Comparison of ENCODE assay signal across 10 cellular contexts in genomic region chr1:149962736-149963135, GRCh38. TPM values are rescaled to one million over a fixed set of nuclear protein-coding genes. Genes with fewer than 3 reads are reported as not detected.
DNase-seq lines count a peak whose midpoint lies in the region; ATAC-seq and TF ChIP-seq lines count a peak whose summit lies in the region.
"Had no signal": no experiment of that assay in that cellular context is flagged by ENCODE, and none has a peak within 500 bp of the region (broad histone marks: within the 10 kb centered on the region; RNA-seq: fewer than 3 reads in every experiment).

No MANE protein-coding gene starts in this region.

- TF ChIP-seq POLR2A in transverse colon (IDR thresholded peaks at IDR 0.05), result no peak

- H3K4me1 Mint-ChIP-seq in MCF 10A (ENCODE audit: insufficient read depth, unreplicated experiment) (peaks cover 22% of the 10 kb centered on the region), brain (no peaks in the 10 kb centered on the region)

- H3K79me2 ChIP-seq in mammary epithelial cell (ENCODE audit: insufficient read depth, low read length), result no peaks in the 10 kb centered on the region

- H3K27ac ChIP-seq in mammary epithelial cell (ENCODE audit: insufficient read depth, low read depth, low read length) (no peak overlapping the region), mesodermal cell (ENCODE audit: low read depth, low read length, severe bottlenecking) (peak overlapping the region; percentile 53), transverse colon (peak overlapping the region; percentile 29 to 60 (median 46))
- H3K27ac ChIP-seq: WERI-Rb-1 had no signal

- H3K27me3 Mint-ChIP-seq in MCF 10A (ENCODE audit: insufficient read depth, unreplicated experiment) (no peaks in the 10 kb centered on the region), brain (peaks cover 5% of the 10 kb centered on the region)

- H3K4me1 ChIP-seq in mammary epithelial cell (ENCODE audit: insufficient read depth, low read length), result no peaks in the 10 kb centered on the region
- no peaks in the 10 kb centered on the region for H3K4me1 ChIP-seq in mesodermal cell (ENCODE audit: control insufficient read depth, insufficient read depth, low read length, poor library complexity, severe bottlenecking)
- H3K4me1 ChIP-seq in transverse colon, result peaks cover 0 to 15% (median 0%) of the 10 kb centered on the region in 4 donors

- DNase-seq in MCF 10A (ENCODE audit: unreplicated experiment) (no peak), mammary epithelial cell (no peak), transverse colon (no peak), EL (no peak)

- peaks cover 85% of the 10 kb centered on the region for H3K36me3 Mint-ChIP-seq in MCF 10A (ENCODE audit: insufficient read depth, unreplicated experiment)
- peaks cover 71% of the 10 kb centered on the region for H3K36me3 Mint-ChIP-seq in brain

- H4K20me1 ChIP-seq in mammary epithelial cell (ENCODE audit: insufficient read depth, low read length), result no peaks in the 10 kb centered on the region

- in situ Hi-C loops in mammary epithelial cell (cut with MboI; ENCODE audit: low sequenced_read_pairs in 2 of 2), result loop anchor here (5.0 to 25.0 kb wide), 4 partner anchors 85 to 225 kb away; no protein-coding TSS in a partner anchor
- in situ Hi-C loops in transverse colon (cut with MboI; ENCODE audit: low pct_ligation_motif_present in 1 of 4, low pct_unique_long_range_greater_than_20kb in 1 of 4, low sequenced_read_pairs in 3 of 4), result loop anchor here (5.0 to 25.0 kb wide), 5 partner anchors 82 to 225 kb away; no protein-coding TSS in a partner anchor

- dilution Hi-C loops in mammary epithelial cell (cut with HindIII; ENCODE audit: low sequenced_read_pairs), result loop anchor here (5.0 kb wide), 1 partner anchor 35 kb away; no protein-coding TSS in a partner anchor

- TF ChIP-seq EP300 in transverse colon (IDR thresholded peaks at IDR 0.05; ENCODE audit: low read depth), result no peak

- intact Hi-C loops in MCF 10A (cut with micrococcal nuclease) (loop anchor here (1.0 to 2.0 kb wide), 6 partner anchors 47 to 225 kb away; partner anchors contain the start of gene VPS45), mammary epithelial cell (cut with micrococcal nuclease) (loop anchor here (1.0 to 5.0 kb wide), 6 partner anchors 48 to 224 kb away; partner anchors contain the start of genes OTUD7B and VPS45), transverse colon (cut with DNase I; ENCODE audit: low total_unique reads) (loop anchor here (2.0 to 5.0 kb wide), 3 partner anchors 48 to 225 kb away; partner anchors contain the start of gene OTUD7B)

- CTCF ChIA-PET in MCF 10A (lab: Yijun Ruan, JAX), result interaction anchor here (0.6 to 5.0 kb wide), 51 partner anchors 8 to 283 kb away, joined by 3 to 103 read pairs (median 6); partner anchors contain the start of genes OTUD7B and VPS45
- CTCF ChIA-PET in mammary epithelial cell (lab: Charles Lee; ENCODE audit: low non-redundant PET), result interaction anchor here (0.5 to 1.1 kb wide), 4 partner anchors 24 to 228 kb away, joined by 4 to 11 read pairs (median 6); no protein-coding TSS in a partner anchor

- H2AFZ ChIP-seq in mammary epithelial cell (ENCODE audit: low read depth, low read length), result no peak overlapping the region

- 51% methylated on average over 2 of the region's 2 CpGs for WGBS in mammary epithelial cell (ENCODE audit: low coverage, missing lambda C conversion rate)
- 94 to 100% methylated on average over 1 to 2 of the region's 2 CpGs for WGBS in mesodermal cell (ENCODE audit: insufficient coverage in 2 of 2), 2 experiments
- WGBS in transverse colon (ENCODE audit: low coverage in 1 of 2), 2 donors, result 63 to 100% methylated on average over 1 to 2 of the region's 2 CpGs

- H3K9me3 Mint-ChIP-seq in MCF 10A (ENCODE audit: unreplicated experiment) (no peaks in the 10 kb centered on the region), brain (peaks cover 7 to 17% (median 14%) of the 10 kb centered on the region in 5 experiments)

- POLR2A ChIA-PET in MCF 10A (lab: Yijun Ruan, JAX), result interaction anchor here (1.0 to 3.2 kb wide), 13 partner anchors 22 to 273 kb away, joined by 3 to 41 read pairs (median 5); partner anchors contain the start of genes ANP32E, OTUD7B, SF3B4 and VPS45

- ATAC-seq in activated CD4-positive, CD25-positive, alpha-beta regulatory T cell treated with anti-CD3 and anti-CD28 coated beads, Interleukin-2, amount 50 U/mL, for 24 hours, result no peak
- no peak for ATAC-seq in GM19455 (IDR thresholded peaks at IDR 0.05; ENCODE audit: unreplicated experiment)

- H3K36me3 ChIP-seq in mammary epithelial cell (ENCODE audit: insufficient read depth, low read length), result peaks cover 28% of the 10 kb centered on the region
- H3K36me3 ChIP-seq in mesodermal cell (ENCODE audit: control insufficient read depth, insufficient read depth, low read length), result peaks cover 90% of the 10 kb centered on the region
- H3K36me3 ChIP-seq in transverse colon, result peaks cover 0 to 47% (median 21%) of the 10 kb centered on the region in 4 donors

- TF ChIP-seq CTCF in MCF 10A (IDR thresholded peaks at IDR 0.05; ENCODE audit: unreplicated experiment) (no peak), mammary epithelial cell (conservative IDR thresholded peaks at IDR 0.05 in 1 of 2, IDR thresholded peaks at IDR 0.05 in 1 of 2; ENCODE audit: extremely low read depth in 1 of 2, insufficient read depth in 1 of 2, low read depth in 1 of 2, low read length in 2 of 2) (no peak), brain (conservative IDR thresholded peaks at IDR 0.05) (no peak), transverse colon (IDR thresholded peaks at IDR 0.05) (no peak)

- H3K9me3 ChIP-seq in mammary epithelial cell (replicated peaks; ENCODE audit: insufficient read depth, low read length), result no peaks in the 10 kb centered on the region
- no peaks in the 10 kb centered on the region for H3K9me3 ChIP-seq in mesodermal cell (ENCODE audit: control insufficient read depth, low read length)
- no peaks in the 10 kb centered on the region for H3K9me3 ChIP-seq in transverse colon
- H3K9me3 ChIP-seq: testis had no signal

- H3K4me2 ChIP-seq in mammary epithelial cell (ENCODE audit: insufficient read depth, low read depth, low read length), result no peak overlapping the region

- H3K27ac Mint-ChIP-seq in MCF 10A (ENCODE audit: low read depth, unreplicated experiment) (peak overlapping the region; percentile 46), brain (peak overlapping the region in 3 of 5 experiments; percentile 40 to 69 (median 64))

- H3K4me3 Mint-ChIP-seq in MCF 10A (ENCODE audit: unreplicated experiment) (no peak overlapping the region), brain (no peak overlapping the region)

- no peak overlapping the region for H3K4me3 ChIP-seq in mammary epithelial cell (replicated peaks in 1 of 3; ENCODE audit: insufficient read depth in 1 of 3, low read depth in 2 of 3, low read length in 3 of 3)
- no peak overlapping the region for H3K4me3 ChIP-seq in mesodermal cell (ENCODE audit: extremely low read depth, insufficient read depth, low read length, poor library complexity, severe bottlenecking)
- H3K4me3 ChIP-seq in transverse colon, result no peak overlapping the region
- H3K4me3 ChIP-seq: testis had no signal

- BruUV-seq in MCF 10A (replicated peaks; lab: Mats Ljungman, UMichigan) (no TSS peak), mammary epithelial cell (replicated peaks; lab: Mats Ljungman, UMichigan) (no TSS peak)

- H3K9ac ChIP-seq in mammary epithelial cell (ENCODE audit: insufficient read depth, low read length), result no peak overlapping the region

- H3K27me3 ChIP-seq in mammary epithelial cell (ENCODE audit: insufficient read depth, low read length), result no peaks in the 10 kb centered on the region
- H3K27me3 ChIP-seq in transverse colon, result no peaks in the 10 kb centered on the region
- H3K27me3 ChIP-seq: testis had no signal

RNA-seq across cellular contexts. Expression of gene MTMR11, which starts 26.1 kb away (rescaled TPM):
- 23.8 and 33.5 TPM in 2 replicates for total RNA-seq in MCF 10A (2022)
- 10 to 100 TPM in 1 of 2 donors, 1 to 10 TPM in 1; 7.3 to 14.4 TPM for total RNA-seq in mammary epithelial cell
- 8.7 TPM for polyA plus RNA-seq in mammary epithelial cell
- polyA minus RNA-seq in mammary epithelial cell, result 15.2 TPM
- polyA plus RNA-seq in brain (ENCODE audit: insufficient read depth, low read depth, low replicate concordance), result 2.5 TPM
- 13.1 TPM for polyA plus RNA-seq in mesodermal cell (2013, experiment 1 of 2)
- polyA plus RNA-seq in mesodermal cell (2013, experiment 2 of 2), result 12.6 TPM
- 100 to 1,000 TPM; 284 to 483 (median 296) TPM for total RNA-seq in transverse colon

RNA-seq across cellular contexts. Expression of gene SF3B4, which starts 35.1 kb away (rescaled TPM):
- total RNA-seq in MCF 10A (2022), result 79.2 and 99.2 TPM in 2 replicates
- 10 to 100 TPM; 14.2 to 68.8 TPM for total RNA-seq in mammary epithelial cell
- polyA plus RNA-seq in mammary epithelial cell, result 29.5 TPM
- 86.0 TPM for polyA minus RNA-seq in mammary epithelial cell
- polyA plus RNA-seq in brain (ENCODE audit: insufficient read depth, low read depth, low replicate concordance), result 109 TPM
- polyA plus RNA-seq in mesodermal cell (2013, experiment 1 of 2), result 60.7 TPM
- 58.0 TPM for polyA plus RNA-seq in mesodermal cell (2013, experiment 2 of 2)
- total RNA-seq in transverse colon, result 10 to 100 TPM; 32.4 to 78.6 (median 46.2) TPM

RNA-seq across cellular contexts. Expression of gene SV2A, which starts 45.1 kb away (rescaled TPM):
- total RNA-seq in MCF 10A (2022), result 0.12 TPM in 1 of 2 replicates, not detected in the other
- total RNA-seq in mammary epithelial cell, result 1 to 10 TPM; 3.4 to 4.0 TPM
- polyA plus RNA-seq in mammary epithelial cell, result 1.00 TPM
- not detected for polyA minus RNA-seq in mammary epithelial cell
- 112 TPM for polyA plus RNA-seq in brain (ENCODE audit: insufficient read depth, low read depth, low replicate concordance)
- 53.0 TPM for polyA plus RNA-seq in mesodermal cell (2013, experiment 1 of 2)
- polyA plus RNA-seq in mesodermal cell (2013, experiment 2 of 2), result 42.6 TPM
- total RNA-seq in transverse colon, result 1 to 10 TPM in 3 of 4 donors, under 1 TPM in 1; 0.40 to 2.5 (median 1.5) TPM

RNA-seq across cellular contexts. Expression of gene OTUD7B, which starts 47.8 kb away (rescaled TPM):
- total RNA-seq in MCF 10A (2022) (44.3 and 47.4 TPM in 2 replicates), mammary epithelial cell (10 to 100 TPM; 14.3 to 21.6 TPM), transverse colon (10 to 100 TPM; 11.3 to 26.8 (median 25.5) TPM)
- polyA plus RNA-seq in mammary epithelial cell (5.9 TPM), brain (ENCODE audit: insufficient read depth, low read depth, low replicate concordance) (11.0 TPM)
- polyA minus RNA-seq in mammary epithelial cell, result 31.0 TPM
- 10.2 TPM for polyA plus RNA-seq in mesodermal cell (2013, experiment 1 of 2)
- 8.9 TPM for polyA plus RNA-seq in mesodermal cell (2013, experiment 2 of 2)
